Comparison of ENCODE assay signal across 2 cellular contexts in the genomic region with DNA sequence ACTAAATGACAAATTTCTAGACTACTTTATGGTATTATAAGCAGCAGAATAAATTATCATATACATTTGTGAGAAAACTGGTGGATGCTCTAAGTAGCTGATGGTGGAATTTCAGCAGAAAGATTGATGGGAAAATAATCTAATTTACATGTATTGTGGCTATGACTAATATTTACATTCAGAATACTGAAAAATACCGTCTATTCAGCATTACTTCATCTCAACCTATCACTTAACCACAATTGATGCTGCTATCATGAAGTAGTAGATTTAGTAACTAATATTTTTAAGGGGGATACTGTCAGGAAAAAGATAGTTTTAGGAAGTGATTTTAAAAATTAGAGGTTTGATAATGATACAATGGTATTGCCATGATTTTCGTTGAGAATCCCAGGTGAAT.
TF ChIP-seq lines count a peak whose summit lies in the region.

No MANE protein-coding gene starts in this region.

TF ChIP-seq in SK-N-SH treated with all-trans-retinoic acid at 6 μM for 48 hours, 23 proteins besides CTCF, POLR2A, EP300 and RAD21 (continued from another document):
- TF ChIP-seq, protein P1, sequence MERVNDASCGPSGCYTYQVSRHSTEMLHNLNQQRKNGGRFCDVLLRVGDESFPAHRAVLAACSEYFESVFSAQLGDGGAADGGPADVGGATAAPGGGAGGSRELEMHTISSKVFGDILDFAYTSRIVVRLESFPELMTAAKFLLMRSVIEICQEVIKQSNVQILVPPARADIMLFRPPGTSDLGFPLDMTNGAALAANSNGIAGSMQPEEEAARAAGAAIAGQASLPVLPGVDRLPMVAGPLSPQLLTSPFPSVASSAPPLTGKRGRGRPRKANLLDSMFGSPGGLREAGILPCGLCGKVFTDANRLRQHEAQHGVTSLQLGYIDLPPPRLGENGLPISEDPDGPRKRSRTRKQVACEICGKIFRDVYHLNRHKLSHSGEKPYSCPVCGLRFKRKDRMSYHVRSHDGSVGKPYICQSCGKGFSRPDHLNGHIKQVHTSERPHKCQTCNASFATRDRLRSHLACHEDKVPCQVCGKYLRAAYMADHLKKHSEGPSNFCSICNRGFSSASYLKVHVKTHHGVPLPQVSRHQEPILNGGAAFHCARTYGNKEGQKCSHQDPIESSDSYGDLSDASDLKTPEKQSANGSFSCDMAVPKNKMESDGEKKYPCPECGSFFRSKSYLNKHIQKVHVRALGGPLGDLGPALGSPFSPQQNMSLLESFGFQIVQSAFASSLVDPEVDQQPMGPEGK (CRISPR knock-in tag; IDR thresholded peaks at IDR 0.05; ENCODE audit: borderline replicate concordance): peak; percentile 21; the same call in 1 of the 2 replicates

TF ChIP-seq in SK-N-SH, 30 proteins besides CTCF, POLR2A, EP300 and RAD21 (continued from another document):
- TF ChIP-seq, protein P2, sequence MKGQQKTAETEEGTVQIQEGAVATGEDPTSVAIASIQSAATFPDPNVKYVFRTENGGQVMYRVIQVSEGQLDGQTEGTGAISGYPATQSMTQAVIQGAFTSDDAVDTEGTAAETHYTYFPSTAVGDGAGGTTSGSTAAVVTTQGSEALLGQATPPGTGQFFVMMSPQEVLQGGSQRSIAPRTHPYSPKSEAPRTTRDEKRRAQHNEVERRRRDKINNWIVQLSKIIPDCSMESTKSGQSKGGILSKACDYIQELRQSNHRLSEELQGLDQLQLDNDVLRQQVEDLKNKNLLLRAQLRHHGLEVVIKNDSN (IDR thresholded peaks at IDR 0.05; ENCODE audit: borderline replicate concordance, low read depth): no peak
